In genomic region chr7:135173916-135174315, GRCh38 we compare ENCODE assay signal across 13 cellular contexts. TPM values are rescaled to one million over a fixed set of nuclear protein-coding genes. Genes with fewer than 3 reads are reported as not detected.
DNase-seq lines count a peak whose midpoint lies in the region; TF ChIP-seq lines count a peak whose summit lies in the region.
"Not testable (repeated sequence)": the region's sequence is repeated elsewhere in the genome, so short reads cannot be mapped to it uniquely, and the experiment has no call there.
"Had no signal": no experiment of that assay in that cellular context is flagged by ENCODE, and none has a peak within 500 bp of the region (broad histone marks: within the 10 kb centered on the region; RNA-seq: fewer than 3 reads in every experiment).

No MANE protein-coding gene starts in this region.

- H3K9me3 ChIP-seq in esophagus muscularis mucosa, spleen: not testable (repeated sequence)

- H3K27ac ChIP-seq in esophagus muscularis mucosa (replicated peaks in 1 of 4); spleen: not testable (repeated sequence)

- not testable (repeated sequence) for H3K9me3 Mint-ChIP-seq in Calu3 (ENCODE audit: low read depth, unreplicated experiment); activated T-helper 2 cell treated with anti-CD3 and anti-CD28 coated beads, Interferon-gamma antibody, Interleukin-2, Interleukin-4, amounts not matched to agents 10 μg/mL and 5 μg/mL and 100 μg/mL, durations not matched to agents 14 hours and 24 hours and 36 hours; nephron

- BruUV-seq in Calu3 (replicated peaks; lab: Mats Ljungman, UMichigan): not testable (repeated sequence)

- H3K27me3 Mint-ChIP-seq in Calu3 (ENCODE audit: unreplicated experiment); activated T-helper 2 cell treated with anti-CD3 and anti-CD28 coated beads, Interferon-gamma antibody, Interleukin-2, Interleukin-4, amounts not matched to agents 10 μg/mL and 5 μg/mL and 100 μg/mL, durations not matched to agents 14 hours and 24 hours and 36 hours (ENCODE audit: low read depth); nephron (ENCODE audit: low read depth): not testable (repeated sequence)

- DNase-seq in Calu3; GM12865 (ENCODE audit: low read depth): not testable (repeated sequence)
- DNase-seq in activated T-helper 2 cell treated with anti-CD3 and anti-CD28 coated beads, Interferon-gamma antibody, Interleukin-2, Interleukin-4, amounts not matched to agents 10 μg/mL and 5 μg/mL and 100 μg/mL, durations not matched to agents 14 hours and 24 hours and 36 hours (ENCODE audit: low spot score): peak; percentile 6
- DNase-seq in esophagus muscularis mucosa (ENCODE audit: extremely low spot score) (peak; percentile 37), spleen (peak; percentile 41), ureter (ENCODE audit: low spot score) (peak; percentile 27)

- H3K4me1 Mint-ChIP-seq in Calu3 (ENCODE audit: low read depth, unreplicated experiment) (peaks cover 58% of the 10 kb centered on the region), nephron (peaks cover 15% of the 10 kb centered on the region)
- peaks cover 16% of the 10 kb centered on the region for H3K4me1 Mint-ChIP-seq in activated T-helper 2 cell treated with anti-CD3 and anti-CD28 coated beads, Interferon-gamma antibody, Interleukin-2, Interleukin-4, amounts not matched to agents 10 μg/mL and 5 μg/mL and 100 μg/mL, durations not matched to agents 14 hours and 24 hours and 36 hours (ENCODE audit: low read depth)

- CTCF ChIA-PET in Calu3 (lab: Charles Lee): not testable (repeated sequence)

- 82% methylated on average over 4 of the region's 4 CpGs for WGBS in esophagus muscularis mucosa
- WGBS in spleen, 5 donors: 88 to 96% (median 92%) methylated on average over 4 of the region's 4 CpGs

- H3K4me1 ChIP-seq in esophagus muscularis mucosa: peaks cover 24 to 26% (median 25%) of the 10 kb centered on the region in 4 donors
- H3K4me1 ChIP-seq in spleen: peaks cover 13 to 29% (median 24%) of the 10 kb centered on the region in 6 donors

- H3K27me3 ChIP-seq in esophagus muscularis mucosa; spleen (replicated peaks in 1 of 7): not testable (repeated sequence)

- intact Hi-C loops in Calu3 (cut with micrococcal nuclease; ENCODE audit: unreplicated experiment): loop anchor here (10.0 kb wide), 3 partner anchors 81 to 529 kb away; partner anchors contain the start of gene BPGM
- intact Hi-C loops in activated T-helper 2 cell treated with anti-CD3 and anti-CD28 coated beads, Interferon-gamma antibody, Interleukin-2, Interleukin-4, amounts not matched to agents 10 μg/mL and 5 μg/mL and 100 μg/mL, durations not matched to agents 14 hours and 24 hours and 36 hours (cut with micrococcal nuclease): loop anchor here (5.0 to 10.0 kb wide), 4 partner anchors 383 to 739 kb away; partner anchors contain the start of genes NUP205 and STMP1
- intact Hi-C loops in esophagus muscularis mucosa (cut with DNase I); spleen (cut with DNase I; ENCODE audit: low total_unique reads): not testable (repeated sequence)

- peak overlapping the region; percentile 95 for H3K4me3 ChIP-seq in GM12865 (ENCODE audit: low read depth, low read length)
- not testable (repeated sequence) for H3K4me3 ChIP-seq in esophagus muscularis mucosa, spleen

- not testable (repeated sequence) for TF ChIP-seq POLR2A in esophagus muscularis mucosa (IDR thresholded peaks at IDR 0.05; ENCODE audit: low read depth); spleen (IDR thresholded peaks at IDR 0.05)

- H3K4me3 Mint-ChIP-seq in Calu3 (ENCODE audit: low read depth, unreplicated experiment): peak overlapping the region; percentile 78
- not testable (repeated sequence) for H3K4me3 Mint-ChIP-seq in activated T-helper 2 cell treated with anti-CD3 and anti-CD28 coated beads, Interferon-gamma antibody, Interleukin-2, Interleukin-4, amounts not matched to agents 10 μg/mL and 5 μg/mL and 100 μg/mL, durations not matched to agents 14 hours and 24 hours and 36 hours (ENCODE audit: low read depth)
- peak overlapping the region; percentile 47 to 71 (median 70) for H3K4me3 Mint-ChIP-seq in nephron

- H3K36me3 Mint-ChIP-seq in Calu3 (ENCODE audit: insufficient read depth, unreplicated experiment) (peaks cover 75% of the 10 kb centered on the region), nephron (ENCODE audit: low read depth) (peaks cover 34% of the 10 kb centered on the region)
- peaks cover 13% of the 10 kb centered on the region for H3K36me3 Mint-ChIP-seq in activated T-helper 2 cell treated with anti-CD3 and anti-CD28 coated beads, Interferon-gamma antibody, Interleukin-2, Interleukin-4, amounts not matched to agents 10 μg/mL and 5 μg/mL and 100 μg/mL, durations not matched to agents 14 hours and 24 hours and 36 hours (ENCODE audit: low read depth)

- H3K27ac Mint-ChIP-seq in Calu3 (ENCODE audit: unreplicated experiment) (peak overlapping the region; percentile 98), nephron (peak overlapping the region; percentile 58 to 67 (median 63))
- not testable (repeated sequence) for H3K27ac Mint-ChIP-seq in activated T-helper 2 cell treated with anti-CD3 and anti-CD28 coated beads, Interferon-gamma antibody, Interleukin-2, Interleukin-4, amounts not matched to agents 10 μg/mL and 5 μg/mL and 100 μg/mL, durations not matched to agents 14 hours and 24 hours and 36 hours

- peaks cover 0 to 18% (median 2%) of the 10 kb centered on the region in 4 donors for H3K36me3 ChIP-seq in esophagus muscularis mucosa
- not testable (repeated sequence) for H3K36me3 ChIP-seq in spleen

- TF ChIP-seq EP300 in esophagus muscularis mucosa (IDR thresholded peaks at IDR 0.05): not testable (repeated sequence)

- TF ChIP-seq CTCF in Calu3 (IDR thresholded peaks at IDR 0.05; ENCODE audit: unreplicated experiment); GM12865 (IDR thresholded peaks at IDR 0.05; ENCODE audit: insufficient read depth, low read depth, low read length, missing control alignments); esophagus muscularis mucosa (IDR thresholded peaks at IDR 0.05); nephron (IDR thresholded peaks at IDR 0.05; ENCODE audit: unreplicated experiment in 3 of 3); spleen (IDR thresholded peaks at IDR 0.05 in 8 of 11, conservative IDR thresholded peaks at IDR 0.05 in 3 of 11): not testable (repeated sequence)

RNA-seq across cellular contexts. Expression of gene CYREN, which starts 3.4 kb away (rescaled TPM):
- total RNA-seq in Calu3 (2022): 84.8 and 89.0 TPM in 2 replicates
- total RNA-seq in activated T-helper 2 cell treated with anti-CD3 and anti-CD28 coated beads, Interferon-gamma antibody, Interleukin-2, Interleukin-4, amounts not matched to agents 10 μg/mL and 5 μg/mL and 100 μg/mL, durations not matched to agents 14 hours and 24 hours and 36 hours: 50.1 and 52.9 TPM in 2 replicates
- total RNA-seq in esophagus muscularis mucosa: 10 to 100 TPM; 30.8 to 51.7 (median 40.2) TPM
- 10 to 100 TPM; 37.8 to 55.0 (median 48.2) TPM for total RNA-seq in spleen
- 10 to 100 TPM; 21.2 to 36.8 (median 23.5) TPM for polyA plus RNA-seq in spleen
- 58.3 TPM for total RNA-seq in ureter

RNA-seq across cellular contexts. Expression of gene TMEM140, which starts 26.0 kb away (rescaled TPM):
- 4.2 and 11.4 TPM in 2 replicates for total RNA-seq in Calu3 (2022)
- 3.0 and 4.8 TPM in 2 replicates for total RNA-seq in activated T-helper 2 cell treated with anti-CD3 and anti-CD28 coated beads, Interferon-gamma antibody, Interleukin-2, Interleukin-4, amounts not matched to agents 10 μg/mL and 5 μg/mL and 100 μg/mL, durations not matched to agents 14 hours and 24 hours and 36 hours
- 10 to 100 TPM; 13.0 to 21.2 (median 17.1) TPM for total RNA-seq in esophagus muscularis mucosa
- total RNA-seq in spleen: 10 to 100 TPM; 40.3 to 76.1 (median 45.4) TPM
- polyA plus RNA-seq in spleen: 10 to 100 TPM in 2 of 3 donors, 1 to 10 TPM in 1; 7.0 to 16.6 (median 16.3) TPM
- total RNA-seq in ureter: 11.6 TPM
- total RNA-seq: GM23338 had no signal

RNA-seq across cellular contexts. Expression of gene WDR91, which starts 37.4 kb away (rescaled TPM):
- total RNA-seq in Calu3 (2022): 21.2 and 24.3 TPM in 2 replicates
- 19.2 and 22.6 TPM in 2 replicates for total RNA-seq in activated T-helper 2 cell treated with anti-CD3 and anti-CD28 coated beads, Interferon-gamma antibody, Interleukin-2, Interleukin-4, amounts not matched to agents 10 μg/mL and 5 μg/mL and 100 μg/mL, durations not matched to agents 14 hours and 24 hours and 36 hours
- total RNA-seq in esophagus muscularis mucosa: 10 to 100 TPM; 13.3 to 27.4 (median 20.4) TPM
- 10 to 100 TPM; 15.1 to 31.3 (median 23.8) TPM for total RNA-seq in spleen
- polyA plus RNA-seq in spleen: 10 to 100 TPM in 2 of 3 donors, 1 to 10 TPM in 1; 6.9 to 12.2 (median 11.4) TPM
- 27.9 TPM for total RNA-seq in ureter

RNA-seq across cellular contexts. Expression of gene STRA8, which starts 59.7 kb away (rescaled TPM):
- total RNA-seq in Calu3 (2022) (not detected in 2 replicates), esophagus muscularis mucosa (not detected), spleen (not detected), ureter (not detected)
- total RNA-seq in activated T-helper 2 cell treated with anti-CD3 and anti-CD28 coated beads, Interferon-gamma antibody, Interleukin-2, Interleukin-4, amounts not matched to agents 10 μg/mL and 5 μg/mL and 100 μg/mL, durations not matched to agents 14 hours and 24 hours and 36 hours: not detected in 2 replicates
- polyA plus RNA-seq in spleen: not detected
- total RNA-seq: Caco-2; CD4-positive, alpha-beta T cell; GM23338; HT-29 had no signal
- polyA plus RNA-seq: A549, BJ, GM23338 had no signal
